ENCODE assay signal across 8 cellular contexts in genomic region chr7:104206841-104207240, GRCh38. TPM values are rescaled to one million over a fixed set of nuclear protein-coding genes. Genes with fewer than 3 reads are reported as not detected.
A peak's percentile ranks its signal among the peaks of the same experiment; 100 is the strongest.
DNase-seq lines count a peak whose midpoint lies in the region; ATAC-seq and TF ChIP-seq lines count a peak whose summit lies in the region.

No MANE protein-coding gene starts in this region.

- no peak for DNase-seq in BJ (ENCODE audit: low read depth)
- no peak for DNase-seq in mammary epithelial cell
- no peak for DNase-seq in naive thymus-derived CD4-positive, alpha-beta T cell
- no peak for DNase-seq in stimulated activated CD4-positive, alpha-beta T cell treated with anti-CD3 and anti-CD28 coated beads, Interleukin-2, amount 100 ng/mL, for 24 hours
- no peak for DNase-seq in NOMO-1 treated with DMSO at 0.1 percent for 48 hours (lab: John Stamatoyannopoulos, UW; ENCODE audit: unreplicated experiment)

- peaks cover 14 to 24% (median 17%) of the 10 kb centered on the region in 5 donors for H3K36me3 Mint-ChIP-seq in naive thymus-derived CD4-positive, alpha-beta T cell

- H3K4me3 ChIP-seq in BJ (ENCODE audit: low read depth, low read length) (peak overlapping the region; percentile 98), KMS-11 (IDR thresholded peaks at IDR 0.05; ENCODE audit: insufficient read depth, low read depth, low read length) (no peak overlapping the region), mammary epithelial cell (replicated peaks in 1 of 3; ENCODE audit: insufficient read depth in 1 of 3, low read depth in 2 of 3, low read length in 3 of 3) (peak overlapping the region; percentile 83 to 99 (median 89))
- H3K4me3 ChIP-seq in naive thymus-derived CD4-positive, alpha-beta T cell (ENCODE audit: low read length) = peak overlapping the region; percentile 93

- H2AFZ ChIP-seq in KMS-11 (ENCODE audit: low read depth) (peak overlapping the region; percentile 88), mammary epithelial cell (ENCODE audit: low read depth, low read length) (peak overlapping the region; percentile 98)

- peak overlapping the region; percentile 53; the same call in 1 of the 2 replicates for H3K27ac ChIP-seq in KMS-11
- peak overlapping the region; percentile 69 for H3K27ac ChIP-seq in mammary epithelial cell (ENCODE audit: insufficient read depth, low read depth, low read length)
- peak overlapping the region; percentile 88 for H3K27ac ChIP-seq in naive thymus-derived CD4-positive, alpha-beta T cell (ENCODE audit: low read depth, low read length)

- in situ Hi-C loops in mammary epithelial cell (cut with MboI; ENCODE audit: low sequenced_read_pairs in 2 of 2) = no loop called here

- no peaks in the 10 kb centered on the region for H3K9me3 ChIP-seq in mammary epithelial cell (replicated peaks; ENCODE audit: insufficient read depth, low read length)
- H3K9me3 ChIP-seq in naive thymus-derived CD4-positive, alpha-beta T cell (ENCODE audit: control insufficient read depth in 2 of 3, low read length in 3 of 3) = no peaks in the 10 kb centered on the region

- H3K4me2 ChIP-seq in KMS-11 (peak overlapping the region; percentile 55), mammary epithelial cell (ENCODE audit: insufficient read depth, low read depth, low read length) (peak overlapping the region; percentile 75)

- no peaks in the 10 kb centered on the region for H4K20me1 ChIP-seq in KMS-11 (ENCODE audit: insufficient read depth)
- H4K20me1 ChIP-seq in mammary epithelial cell (ENCODE audit: insufficient read depth, low read length) = no peaks in the 10 kb centered on the region

- peaks cover 8 to 16% (median 13%) of the 10 kb centered on the region in 5 donors for H3K27me3 Mint-ChIP-seq in naive thymus-derived CD4-positive, alpha-beta T cell

- peaks cover 24% of the 10 kb centered on the region for H3K4me1 ChIP-seq in KMS-11 (ENCODE audit: low read depth, poor library complexity, severe bottlenecking)
- H3K4me1 ChIP-seq in mammary epithelial cell (ENCODE audit: insufficient read depth, low read length) = peaks cover 15% of the 10 kb centered on the region
- H3K4me1 ChIP-seq in naive thymus-derived CD4-positive, alpha-beta T cell (ENCODE audit: control insufficient read depth in 2 of 2, insufficient read depth in 2 of 2, low read length in 2 of 2) = peaks cover 15 to 17% of the 10 kb centered on the region in 2 donors

- H3K27me3 ChIP-seq in BJ (ENCODE audit: control insufficient read depth, insufficient read depth, low read length) (no peaks in the 10 kb centered on the region), KMS-11 (ENCODE audit: insufficient read depth, low read depth) (no peaks in the 10 kb centered on the region), mammary epithelial cell (ENCODE audit: insufficient read depth, low read length) (no peaks in the 10 kb centered on the region)
- no peaks in the 10 kb centered on the region for H3K27me3 ChIP-seq in naive thymus-derived CD4-positive, alpha-beta T cell (ENCODE audit: control insufficient read depth in 2 of 2, insufficient read depth in 2 of 2, low read length in 2 of 2)

- H3K36me3 ChIP-seq in BJ (ENCODE audit: control insufficient read depth, insufficient read depth, low read length) (peaks cover 5% of the 10 kb centered on the region; the same call in 1 of the 2 replicates), KMS-11 (ENCODE audit: insufficient read depth) (peaks cover 5% of the 10 kb centered on the region; the same call in 1 of the 2 replicates), mammary epithelial cell (ENCODE audit: insufficient read depth, low read length) (peaks cover 9% of the 10 kb centered on the region)
- H3K36me3 ChIP-seq in naive thymus-derived CD4-positive, alpha-beta T cell (ENCODE audit: control insufficient read depth in 2 of 3, insufficient read depth in 3 of 3, low read length in 3 of 3) = peaks cover 0 to 24% (median 4%) of the 10 kb centered on the region in 3 experiments

- POLR2A ChIA-PET in BJ (lab: Charles Lee) = no interaction called here
- POLR2A ChIA-PET in naive thymus-derived CD4-positive, alpha-beta T cell (lab: Charles Lee) = no interaction called here

- 29% methylated on average over 6 of the region's 6 CpGs for WGBS in mammary epithelial cell (ENCODE audit: low coverage, missing lambda C conversion rate)

- H3K27ac Mint-ChIP-seq in naive thymus-derived CD4-positive, alpha-beta T cell = peak overlapping the region; percentile 88 to 98 (median 93)

- ATAC-seq in naive thymus-derived CD4-positive, alpha-beta T cell = no peak
- ATAC-seq in GM21360 (IDR thresholded peaks at IDR 0.05; ENCODE audit: unreplicated experiment) (no peak), GM19395 (IDR thresholded peaks at IDR 0.05; ENCODE audit: unreplicated experiment) (no peak)

- TF ChIP-seq CTCF in BJ (IDR thresholded peaks at IDR 0.05; ENCODE audit: insufficient read depth, low read depth, low read length) (no peak), KMS-11 (conservative IDR thresholded peaks at IDR 0.05; ENCODE audit: low read depth, low read length) (no peak), mammary epithelial cell (conservative IDR thresholded peaks at IDR 0.05 in 1 of 2, IDR thresholded peaks at IDR 0.05 in 1 of 2; ENCODE audit: extremely low read depth in 1 of 2, insufficient read depth in 1 of 2, low read depth in 1 of 2, low read length in 2 of 2) (no peak)

- no TSS peak for BruUV-seq in mammary epithelial cell (replicated peaks; lab: Mats Ljungman, UMichigan)

- peaks cover 20 to 68% (median 46%) of the 10 kb centered on the region in 7 donors for H3K4me1 Mint-ChIP-seq in naive thymus-derived CD4-positive, alpha-beta T cell

- H3K9me3 Mint-ChIP-seq in naive thymus-derived CD4-positive, alpha-beta T cell = peaks cover 0 to 3% (median 0%) of the 10 kb centered on the region in 11 donors

- peak overlapping the region; percentile 91 to 99 (median 95) for H3K4me3 Mint-ChIP-seq in naive thymus-derived CD4-positive, alpha-beta T cell

- H3K9ac ChIP-seq in KMS-11 (peak overlapping the region; percentile 73), mammary epithelial cell (ENCODE audit: insufficient read depth, low read length) (peak overlapping the region; percentile 87)

- intact Hi-C loops in mammary epithelial cell (cut with micrococcal nuclease) = no loop called here
- intact Hi-C loops in naive thymus-derived CD4-positive, alpha-beta T cell (cut with micrococcal nuclease) = loop anchor here (5.0 to 10.0 kb wide), 5 partner anchors 865 to 1325 kb away; partner anchors contain the start of genes ARMC10 (in 2 of the 2), FBXL13 (in 2 of the 2), DNAJC2 (in 1 of the 2) and PMPCB (in 1 of the 2)

- dilution Hi-C loops in mammary epithelial cell (cut with HindIII; ENCODE audit: low sequenced_read_pairs) = no loop called here

- peaks cover 31% of the 10 kb centered on the region for H3K79me2 ChIP-seq in KMS-11 (ENCODE audit: insufficient read depth, low read depth)
- H3K79me2 ChIP-seq in mammary epithelial cell (ENCODE audit: insufficient read depth, low read length) = peaks cover 58% of the 10 kb centered on the region

- CTCF ChIA-PET in BJ (lab: Yijun Ruan, JAX) = no interaction called here
- CTCF ChIA-PET in mammary epithelial cell (lab: Charles Lee; ENCODE audit: low non-redundant PET) = no interaction called here
- CTCF ChIA-PET in naive thymus-derived CD4-positive, alpha-beta T cell (lab: Charles Lee) = no interaction called here

RNA-seq across cellular contexts. Expression of gene ORC5, which starts 1.0 kb away (rescaled TPM):
- polyA plus RNA-seq in BJ (2011; rRNA removed) (11.7 and 16.8 TPM in 2 replicates), mammary epithelial cell (10.1 TPM)
- polyA minus RNA-seq in BJ (2011; rRNA and poly(A)+ RNA removed) = 3.8 and 7.0 TPM in 2 replicates
- 10 to 100 TPM; 26.2 to 27.2 TPM for total RNA-seq in mammary epithelial cell
- polyA minus RNA-seq in mammary epithelial cell = 22.9 TPM
- 10 to 100 TPM; 15.9 to 28.0 (median 24.5) TPM for total RNA-seq in naive thymus-derived CD4-positive, alpha-beta T cell
- polyA plus RNA-seq in naive thymus-derived CD4-positive, alpha-beta T cell = 10 to 100 TPM; 26.3 to 30.3 TPM
